12 cellular contexts compared by ENCODE assay signal in the genomic region with DNA sequence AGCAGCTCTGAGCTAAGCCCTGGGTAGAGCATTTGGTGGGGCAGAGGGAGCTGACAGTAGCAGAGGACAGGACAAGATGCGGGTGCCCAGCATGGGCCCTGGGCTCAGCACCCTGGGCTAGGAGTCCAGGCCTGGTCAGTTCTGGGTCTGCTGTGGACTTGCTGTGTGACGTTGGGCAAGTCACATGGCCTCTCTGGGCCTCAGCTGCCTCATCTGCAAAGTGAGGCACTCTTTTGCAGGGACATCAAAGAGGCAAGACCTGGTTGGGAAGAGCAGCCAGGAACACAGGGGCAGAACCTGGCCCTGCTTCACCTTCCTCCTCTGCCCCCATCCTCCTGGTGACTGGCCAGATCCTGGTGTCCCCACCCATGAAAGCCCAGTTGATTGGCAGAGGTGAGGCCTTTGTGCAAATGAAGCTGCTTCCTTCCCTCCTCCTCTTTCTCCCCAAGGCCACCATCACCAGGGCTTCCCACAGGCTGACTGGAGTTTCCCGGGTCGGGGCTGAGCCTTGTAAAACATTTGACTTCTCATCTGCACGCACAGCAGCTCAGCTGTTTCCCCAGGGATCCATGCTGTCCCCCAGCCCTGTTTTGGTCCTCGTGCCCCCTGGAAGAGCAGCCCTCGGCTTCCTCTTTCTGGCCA.
DNase-seq lines count a peak whose midpoint lies in the region; ATAC-seq and TF ChIP-seq lines count a peak whose summit lies in the region.
"Had no signal": no experiment of that assay in that cellular context is flagged by ENCODE, and none has a peak within 500 bp of the region (broad histone marks: within the 10 kb centered on the region; RNA-seq: fewer than 3 reads in every experiment).

No MANE protein-coding gene starts in this region.

- peak overlapping the region; percentile 27 for H3K27ac ChIP-seq in A673 (ENCODE audit: low read depth, low read length, poor library complexity, severe bottlenecking)
- no peak overlapping the region for H3K27ac ChIP-seq in GM23338 (ENCODE audit: low read depth)
- no peak overlapping the region for H3K27ac ChIP-seq in lung (ENCODE audit: low read depth in 1 of 2, low read length in 1 of 2)
- H3K27ac ChIP-seq: ascending aorta, epithelial cell of prostate, gastroesophageal sphincter had no signal

- BruUV-seq in A673 (replicated peaks; lab: Mats Ljungman, UMichigan) = no TSS peak

- no peaks in the 10 kb centered on the region for H3K27me3 Mint-ChIP-seq in GM23338 (ENCODE audit: insufficient read depth, low read depth, poor library complexity)
- H3K27me3 Mint-ChIP-seq in naive thymus-derived CD8-positive, alpha-beta T cell = peaks cover 2 to 31% (median 13%) of the 10 kb centered on the region in 5 donors

- 60 to 63% methylated on average over 7 of the region's 7 CpGs for WGBS in lung, 2 donors

- intact Hi-C loops in A673 (cut with micrococcal nuclease; ENCODE audit: unreplicated experiment) = no loop called here

- H3K27me3 ChIP-seq in A673 (replicated peaks; ENCODE audit: insufficient read depth, low read depth, low read length, poor library complexity) (no peaks in the 10 kb centered on the region), GM23338 (ENCODE audit: insufficient read depth) (no peaks in the 10 kb centered on the region), lung (ENCODE audit: control insufficient read depth, insufficient read depth) (no peaks in the 10 kb centered on the region)
- H3K27me3 ChIP-seq: ascending aorta had no signal

- peak; percentile 66 for ATAC-seq in GM23338
- no peak for ATAC-seq in lung (ENCODE audit: insufficient read depth, low FRiP score)
- no peak for ATAC-seq in naive thymus-derived CD8-positive, alpha-beta T cell

- H2AFZ ChIP-seq in GM23338 = no peak overlapping the region

- DNase-seq in A673 (ENCODE audit: low spot score) (no peak), GM23338 (ENCODE audit: low spot score) (no peak), SW480 (ENCODE audit: low spot score) (peak; percentile 25), lung (ENCODE audit: low spot score) (peak; percentile 15), GOT3 (lab: John Stamatoyannopoulos, UW) (no peak)
- DNase-seq in naive thymus-derived CD8-positive, alpha-beta T cell = no peak
- no peak for DNase-seq in stimulated activated CD4-positive, alpha-beta T cell treated with anti-CD3 and anti-CD28 coated beads, Interleukin-12 subunit alpha, Interleukin-12 subunit beta, amount 100 ng/mL, for 4 hours
- DNase-seq: activated naive CD4-positive, alpha-beta T cell; T-helper 1 cell had no signal

- H4K20me1 ChIP-seq in GM23338 (replicated peaks; ENCODE audit: insufficient read depth) = no peaks in the 10 kb centered on the region

- H3K36me3 ChIP-seq in A673 (ENCODE audit: insufficient read depth, low read length, poor library complexity, severe bottlenecking) (no peaks in the 10 kb centered on the region), GM23338 (ENCODE audit: insufficient read depth) (no peaks in the 10 kb centered on the region), lung (ENCODE audit: control insufficient read depth in 2 of 2, insufficient read depth in 2 of 2, low read length in 2 of 2) (no peaks in the 10 kb centered on the region)
- H3K36me3 ChIP-seq: ascending aorta, gastroesophageal sphincter had no signal

- H3K4me3 ChIP-seq in A673 (ENCODE audit: low read depth, low read length, poor library complexity, severe bottlenecking) = no peak overlapping the region
- H3K4me3 ChIP-seq in GM23338 = no peak overlapping the region
- H3K4me3 ChIP-seq in lung = no peak overlapping the region
- H3K4me3 ChIP-seq: ascending aorta, gastroesophageal sphincter had no signal

- H3K4me1 Mint-ChIP-seq in GM23338 = 0 out of 3 replicates have a peak, but pooled peaks cover 2% of the 10 kb centered on the region
- no peaks in the 10 kb centered on the region for H3K4me1 Mint-ChIP-seq in naive thymus-derived CD8-positive, alpha-beta T cell

- H3K9me3 Mint-ChIP-seq in GM23338 = no peaks in the 10 kb centered on the region
- H3K9me3 Mint-ChIP-seq in naive thymus-derived CD8-positive, alpha-beta T cell = no peaks in the 10 kb centered on the region

- no peaks in the 10 kb centered on the region for H3K9me2 ChIP-seq in GM23338 (ENCODE audit: insufficient read depth)

- POLR2A ChIA-PET in A673 (lab: Charles Lee; ENCODE audit: low non-redundant PET) = no interaction called here
- POLR2A ChIA-PET in naive thymus-derived CD8-positive, alpha-beta T cell (lab: Charles Lee) = no interaction called here

- H3K27ac Mint-ChIP-seq in GM23338 = no peak overlapping the region
- no peak overlapping the region for H3K27ac Mint-ChIP-seq in naive thymus-derived CD8-positive, alpha-beta T cell

- H3F3A ChIP-seq in GM23338 (replicated peaks; ENCODE audit: low read depth) = no peaks in the 10 kb centered on the region

- H3K4me3 Mint-ChIP-seq in GM23338 = no peak overlapping the region
- H3K4me3 Mint-ChIP-seq in naive thymus-derived CD8-positive, alpha-beta T cell = no peak overlapping the region

- no peak overlapping the region for H3K4me2 ChIP-seq in GM23338

- no peaks in the 10 kb centered on the region for H3K36me3 Mint-ChIP-seq in GM23338 (ENCODE audit: low read depth)
- H3K36me3 Mint-ChIP-seq in naive thymus-derived CD8-positive, alpha-beta T cell = no peaks in the 10 kb centered on the region

- H3K4me1 ChIP-seq in A673 (ENCODE audit: insufficient read depth, low read length, poor library complexity, severe bottlenecking) (peaks cover 28% of the 10 kb centered on the region), GM23338 (ENCODE audit: insufficient read depth) (no peaks in the 10 kb centered on the region), lung (ENCODE audit: control insufficient read depth in 2 of 2, insufficient read depth in 2 of 2, low read length in 2 of 2) (no peaks in the 10 kb centered on the region)
- H3K4me1 ChIP-seq: ascending aorta, gastroesophageal sphincter had no signal

- no peaks in the 10 kb centered on the region for H3K9me3 ChIP-seq in A673 (ENCODE audit: low read depth, low read length, poor library complexity, severe bottlenecking)
- peaks cover 0 to 1% of the 10 kb centered on the region in 2 donors for H3K9me3 ChIP-seq in lung (ENCODE audit: control insufficient read depth in 2 of 2, insufficient read depth in 1 of 2, low read length in 1 of 2)
- H3K9me3 ChIP-seq: ascending aorta, gastroesophageal sphincter had no signal

- TF ChIP-seq CTCF in A673 (conservative IDR thresholded peaks at IDR 0.05; ENCODE audit: low read depth, low read length) (no peak), GM23338 (conservative IDR thresholded peaks at IDR 0.05; ENCODE audit: low read depth in 2 of 2) (no peak), lung (IDR thresholded peaks at IDR 0.05; ENCODE audit: control extremely low read depth, extremely low read depth) (no peak)

- no peaks in the 10 kb centered on the region for H3K79me2 ChIP-seq in GM23338 (replicated peaks; ENCODE audit: insufficient read depth)

- CTCF ChIA-PET in A673 (lab: Charles Lee) = no interaction called here

TF ChIP-seq in GM23338, 12 proteins besides CTCF, POLR2A, EP300 and RAD21 (continues in another document):
- TF ChIP-seq NANOG (IDR thresholded peaks at IDR 0.05; ENCODE audit: borderline replicate concordance) (no peak), ZNF114 (CRISPR knock-in tag; IDR thresholded peaks at IDR 0.05) (no peak), EZH2 (IDR thresholded peaks at IDR 0.05; ENCODE audit: low read depth, unreplicated experiment) (no peak), STAT1 (IDR thresholded peaks at IDR 0.05; ENCODE audit: unreplicated experiment) (no peak), ETS1 (IDR thresholded peaks at IDR 0.05) (no peak), ZNF331 (CRISPR knock-in tag; IDR thresholded peaks at IDR 0.05; ENCODE audit: low read depth) (no peak)

Comparison
In these comparisons a context has a peak if more than half of its experiments do, and no peak if none do; other contexts are left out.
1. DNase-seq: peak in SW480 (single experiment) and lung (single experiment); none in A673 (single experiment), GM23338 (single experiment), naive thymus-derived CD8-positive, alpha-beta T cell (0 of 10), GOT3 (single experiment) and stimulated activated CD4-positive, alpha-beta T cell treated with anti-CD3 and anti-CD28 coated beads, Interleukin-12 subunit alpha, Interleukin-12 subunit beta, amount 100 ng/mL, for 4 hours (single experiment).